In the genomic region with DNA sequence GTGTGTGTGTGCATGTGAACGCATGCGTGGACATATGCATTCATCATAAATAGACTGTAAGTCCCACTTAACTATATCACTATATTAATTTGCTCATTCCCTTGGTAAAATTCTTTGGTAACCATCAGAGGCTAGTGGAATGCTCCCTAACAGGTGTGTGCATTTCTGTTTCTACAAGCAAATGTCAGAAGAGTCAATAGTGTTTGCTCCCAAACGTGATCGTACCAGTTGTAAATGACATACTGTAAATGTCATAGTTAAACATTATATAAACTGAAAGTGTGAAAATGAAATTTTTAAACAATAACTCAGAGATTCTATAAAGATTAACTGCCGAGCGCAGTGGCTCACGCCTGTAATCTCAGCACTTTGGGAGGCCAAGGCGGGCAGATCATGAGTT, we compare ENCODE assay signal across 16 cellular contexts.
DNase-seq lines count a peak whose midpoint lies in the region; ATAC-seq and TF ChIP-seq lines count a peak whose summit lies in the region.
"Had no signal": no experiment of that assay in that cellular context is flagged by ENCODE, and none has a peak within 500 bp of the region (broad histone marks: within the 10 kb centered on the region; RNA-seq: fewer than 3 reads in every experiment).

No MANE protein-coding gene starts in this region.

- no peak overlapping the region for H3K9ac ChIP-seq in PC-3 (ENCODE audit: low read length)
- no peak overlapping the region for H3K9ac ChIP-seq in trophoblast cell (ENCODE audit: low read length)
- H3K9ac ChIP-seq: BLaER1 had no signal

- no peak overlapping the region for H3K4ac ChIP-seq in trophoblast cell (ENCODE audit: low read depth, low read length)

- H3K27me3 ChIP-seq in PC-3 (ENCODE audit: low read length) (peaks cover 37% of the 10 kb centered on the region), left lung (no peaks in the 10 kb centered on the region), trophoblast cell (ENCODE audit: insufficient read depth, low read length) (no peaks in the 10 kb centered on the region)
- H3K27me3 ChIP-seq: BLaER1 had no signal

- H3K27ac ChIP-seq in PC-3 (ENCODE audit: low read length): no peak overlapping the region
- no peak overlapping the region for H3K27ac ChIP-seq in left lung
- H3K27ac ChIP-seq in trophoblast cell (ENCODE audit: low read depth, low read length): no peak overlapping the region
- H3K27ac ChIP-seq: BLaER1, C4-2B had no signal

- no peaks in the 10 kb centered on the region for H4K20me1 ChIP-seq in PC-3 (ENCODE audit: low read length)
- H4K20me1 ChIP-seq: BLaER1 had no signal

- no TSS peak for BruUV-seq in PC-3 (replicated peaks; lab: Mats Ljungman, UMichigan)

- no peaks in the 10 kb centered on the region for H3K4me1 ChIP-seq in PC-3 (ENCODE audit: insufficient read depth, low read length)
- no peaks in the 10 kb centered on the region for H3K4me1 ChIP-seq in left lung
- H3K4me1 ChIP-seq in trophoblast cell (ENCODE audit: control insufficient read depth in 1 of 2, insufficient read depth in 2 of 2, low read length in 2 of 2): no peaks in the 10 kb centered on the region
- H3K4me1 ChIP-seq: BLaER1, HAP-1 had no signal

- intact Hi-C loops in PC-3 (cut with micrococcal nuclease): no loop called here
- intact Hi-C loops in left lung (cut with DNase I): no loop called here

- H3K9me3 ChIP-seq in PC-3 (ENCODE audit: low read length) (no peaks in the 10 kb centered on the region), left lung (no peaks in the 10 kb centered on the region), trophoblast cell (ENCODE audit: insufficient read depth, low read depth, low read length) (peaks cover 2% of the 10 kb centered on the region)
- H3K9me3 ChIP-seq: BLaER1, HAP-1 had no signal

- no peak overlapping the region for H3K18ac ChIP-seq in trophoblast cell (ENCODE audit: low read length)

- CTCF ChIA-PET in PC-3 (lab: Charles Lee): no interaction called here

- POLR2A ChIA-PET in PC-3 (lab: Charles Lee; ENCODE audit: unreplicated experiment): no interaction called here

- DNase-seq in PC-3: no peak
- DNase-seq in left lung: no peak
- peak; percentile 23 to 64 for DNase-seq in trophoblast cell
- no peak for DNase-seq in NCI-H2029 (lab: John Stamatoyannopoulos, UW)
- DNase-seq in DMS53 treated with DMSO at 0.1 percent for 48 hours (lab: John Stamatoyannopoulos, UW; ENCODE audit: unreplicated experiment): no peak
- DNase-seq: CD4-positive, CD25-positive, alpha-beta regulatory T cell; CD8-positive, alpha-beta T cell; DMS 273 treated with DMSO at 0.1 percent for 48 hours; DMS79 treated with DMSO at 0.1 percent for 48 hours; GF-D8; GOT3; HFFc6 had no signal

- no CpG with 5 or more reads among the region's 8 CpGs for WGBS in trophoblast cell (ENCODE audit: extremely low coverage, insufficient coverage, insufficient read length)

- H3K9me2 ChIP-seq in PC-3 (replicated peaks; ENCODE audit: low read length): no peaks in the 10 kb centered on the region

- no peaks in the 10 kb centered on the region for H3K79me1 ChIP-seq in trophoblast cell (ENCODE audit: low read length)

- no peak overlapping the region for H2AFZ ChIP-seq in PC-3 (ENCODE audit: low read length)
- H2AFZ ChIP-seq in trophoblast cell (ENCODE audit: insufficient read depth, low read length, poor library complexity): no peak overlapping the region

- H3K14ac ChIP-seq in trophoblast cell (ENCODE audit: low read length): no peak overlapping the region

- no peaks in the 10 kb centered on the region for H3K79me2 ChIP-seq in PC-3 (ENCODE audit: low read length)
- H3K79me2 ChIP-seq in trophoblast cell (ENCODE audit: control insufficient read depth, insufficient read depth, low read length, poor library complexity): no peaks in the 10 kb centered on the region

- H4K91ac ChIP-seq in trophoblast cell (ENCODE audit: low read depth, low read length): no peak overlapping the region

- no peak overlapping the region for H2BK5ac ChIP-seq in trophoblast cell (ENCODE audit: low read depth, low read length, poor library complexity)

- H4K12ac ChIP-seq in trophoblast cell (ENCODE audit: low read depth, low read length): no peak overlapping the region

- no peak overlapping the region for H3K4me3 ChIP-seq in PC-3 (ENCODE audit: low read length)
- no peak overlapping the region for H3K4me3 ChIP-seq in left lung
- no peak overlapping the region for H3K4me3 ChIP-seq in trophoblast cell (ENCODE audit: low read depth, low read length)
- H3K4me3 ChIP-seq: BLaER1, HAP-1 had no signal

- no peak overlapping the region for H2BK120ac ChIP-seq in trophoblast cell (ENCODE audit: insufficient read depth, low read length, poor library complexity)

- H3F3A ChIP-seq in PC-3 (ENCODE audit: low read length, unreplicated experiment): no peaks in the 10 kb centered on the region

- H3K4me2 ChIP-seq in PC-3 (ENCODE audit: low read length): no peak overlapping the region
- no peak overlapping the region for H3K4me2 ChIP-seq in trophoblast cell (ENCODE audit: low read length)
- H3K4me2 ChIP-seq: BLaER1 had no signal

- no peak overlapping the region for H2AK5ac ChIP-seq in trophoblast cell (ENCODE audit: low read length)

- ATAC-seq in PC-3 (peak; percentile 15; the same call in 1 of the 2 replicates), left lung (peak; percentile 18), HG03378 (IDR thresholded peaks at IDR 0.05; ENCODE audit: unreplicated experiment) (no peak)
- ATAC-seq: CD8-positive, alpha-beta T cell had no signal

- H3K36me3 ChIP-seq in PC-3 (ENCODE audit: low read depth, low read length) (no peaks in the 10 kb centered on the region), left lung (no peaks in the 10 kb centered on the region), trophoblast cell (ENCODE audit: control insufficient read depth in 1 of 2, insufficient read depth in 2 of 2, low read length in 2 of 2) (no peaks in the 10 kb centered on the region)
- H3K36me3 ChIP-seq: BLaER1, HAP-1 had no signal

- no peak for TF ChIP-seq CTCF in PC-3 (conservative IDR thresholded peaks at IDR 0.05; ENCODE audit: low read depth, low read length)
- TF ChIP-seq CTCF in left lung (IDR thresholded peaks at IDR 0.05): no peak

- H2BK12ac ChIP-seq in trophoblast cell (ENCODE audit: low read length): no peak overlapping the region

- no peak overlapping the region for H3K23ac ChIP-seq in trophoblast cell (ENCODE audit: low read length)

- H4K8ac ChIP-seq in trophoblast cell (ENCODE audit: low read depth, low read length): no peak overlapping the region

Comparison
In these comparisons a context has a peak if more than half of its experiments do, and no peak if none do; other contexts are left out.
1. DNase-seq: peak in trophoblast cell (2 of 2); none in PC-3 (single experiment), left lung (0 of 2), NCI-H2029 (single experiment) and DMS53 treated with DMSO at 0.1 percent for 48 hours (single experiment).